In the genomic region with DNA sequence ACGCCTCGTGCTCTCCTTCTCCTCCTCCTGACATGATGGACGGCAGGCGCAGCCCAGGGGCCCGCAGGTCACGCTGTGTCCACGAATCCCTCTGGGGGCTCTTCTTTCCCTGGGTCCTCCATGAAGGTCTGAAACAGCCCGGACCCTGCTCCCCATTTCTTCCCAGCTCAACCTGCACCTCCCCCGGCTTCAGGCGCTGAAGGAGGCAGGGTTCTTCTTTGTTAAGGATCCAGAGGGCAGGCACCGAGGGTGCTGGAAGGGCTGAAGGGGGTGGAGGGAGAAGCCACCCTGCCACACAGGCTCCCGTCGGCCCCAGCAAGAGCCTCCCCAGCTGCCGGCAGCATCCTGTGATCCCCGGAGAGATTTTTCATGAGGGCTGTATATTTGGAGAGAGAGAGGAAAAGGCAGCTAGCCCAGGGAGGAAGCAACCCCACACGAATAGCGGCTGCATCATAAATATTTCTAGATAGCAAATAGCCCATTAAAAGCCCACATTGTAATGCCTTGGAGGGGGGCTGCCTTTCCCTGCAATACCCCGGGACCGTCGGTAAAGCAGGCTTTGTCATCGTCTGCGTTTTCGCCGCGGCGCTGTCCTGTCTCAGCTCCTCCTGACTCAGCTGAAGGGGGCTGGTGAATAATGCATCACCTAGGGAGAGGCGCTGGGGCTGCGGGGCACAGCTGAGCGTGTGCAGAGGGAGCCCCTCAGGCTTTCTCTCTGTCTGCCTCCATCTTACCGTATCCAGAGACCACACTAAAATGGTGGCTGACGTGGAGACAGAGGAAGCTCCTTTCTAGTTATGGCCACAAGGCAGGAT, we compare ENCODE assay signal across 10 cellular contexts.
A peak's percentile ranks its signal among the peaks of the same experiment; 100 is the strongest.
DNase-seq lines count a peak whose midpoint lies in the region; ATAC-seq and TF ChIP-seq lines count a peak whose summit lies in the region.
"Had no signal": no experiment of that assay in that cellular context is flagged by ENCODE, and none has a peak within 500 bp of the region (broad histone marks: within the 10 kb centered on the region; RNA-seq: fewer than 3 reads in every experiment).

No MANE protein-coding gene starts in this region.

- DNase-seq in DMS53 (lab: John Stamatoyannopoulos, UW) (peak; percentile 69), DMS53 treated with DMSO at 0.1 percent for 48 hours (lab: John Stamatoyannopoulos, UW; ENCODE audit: unreplicated experiment) (no peak), GM19238 (ENCODE audit: insufficient read length, low spot score) (no peak), RKO (ENCODE audit: low spot score) (no peak)
- DNase-seq: cortex of kidney had no signal

- H3K9me3 Mint-ChIP-seq in stimulated activated memory B cell treated with anti-CD40 and anti-IgM and Interleukin-4, amounts not matched to agents 10 μg/mL and 1 μg/mL and 100 μg/mL, for 72 hours, result peaks cover 2% of the 10 kb centered on the region
- H3K9me3 Mint-ChIP-seq: natural killer cell treated with Interleukin-12 subunit alpha and Interleukin-12 subunit beta and Interleukin-15 and Interleukin-18, amount 100 ng/mL, for 72 hours had no signal

- peaks cover 9% of the 10 kb centered on the region for H3K27me3 Mint-ChIP-seq in stimulated activated memory B cell treated with anti-CD40 and anti-IgM and Interleukin-4, amounts not matched to agents 10 μg/mL and 1 μg/mL and 100 μg/mL, for 72 hours
- H3K27me3 Mint-ChIP-seq: natural killer cell treated with Interleukin-12 subunit alpha and Interleukin-12 subunit beta and Interleukin-15 and Interleukin-18, amount 100 ng/mL, for 72 hours had no signal

- TF ChIP-seq CTCF in SU-DHL-6 (IDR thresholded peaks at IDR 0.05; ENCODE audit: insufficient read depth, low read length, poor library complexity, severe bottlenecking), result no peak

- H4K20me1 ChIP-seq in SU-DHL-6 (ENCODE audit: low read depth, low read length), result no peaks in the 10 kb centered on the region

- no peak overlapping the region for H3K27ac Mint-ChIP-seq in stimulated activated memory B cell treated with anti-CD40 and anti-IgM and Interleukin-4, amounts not matched to agents 10 μg/mL and 1 μg/mL and 100 μg/mL, for 72 hours
- H3K27ac Mint-ChIP-seq: natural killer cell treated with Interleukin-12 subunit alpha and Interleukin-12 subunit beta and Interleukin-15 and Interleukin-18, amount 100 ng/mL, for 72 hours had no signal

- H3K79me2 ChIP-seq in SU-DHL-6 (ENCODE audit: insufficient read depth, low read length), result no peaks in the 10 kb centered on the region

- H3K4me3 ChIP-seq in SU-DHL-6 (ENCODE audit: insufficient read depth, low read length, poor library complexity, severe bottlenecking), result no peak overlapping the region
- peak overlapping the region; percentile 64 for H3K4me3 ChIP-seq in iPS-20b (ENCODE audit: low read length)

- ATAC-seq in stimulated activated memory B cell treated with anti-CD40 and anti-IgM and Interleukin-4, amounts not matched to agents 10 μg/mL and 1 μg/mL and 100 μg/mL, for 72 hours, result peak; percentile 56
- no peak for ATAC-seq in GM21723 (IDR thresholded peaks at IDR 0.05; ENCODE audit: unreplicated experiment)

- H3K9ac ChIP-seq in SU-DHL-6 (ENCODE audit: low read length) (no peak overlapping the region), iPS-20b (ENCODE audit: low read depth, low read length) (peak overlapping the region; percentile 69)

- no peaks in the 10 kb centered on the region for H3K27me3 ChIP-seq in SU-DHL-6 (ENCODE audit: low read length)
- peaks cover 6% of the 10 kb centered on the region; the same call in 1 of the 2 replicates for H3K27me3 ChIP-seq in iPS-20b (ENCODE audit: insufficient read depth, low read length)

- H2AFZ ChIP-seq in SU-DHL-6 (ENCODE audit: low read depth, low read length, severe bottlenecking), result peak overlapping the region; percentile 54

- no peaks in the 10 kb centered on the region for H3K36me3 Mint-ChIP-seq in stimulated activated memory B cell treated with anti-CD40 and anti-IgM and Interleukin-4, amounts not matched to agents 10 μg/mL and 1 μg/mL and 100 μg/mL, for 72 hours
- H3K36me3 Mint-ChIP-seq: natural killer cell treated with Interleukin-12 subunit alpha and Interleukin-12 subunit beta and Interleukin-15 and Interleukin-18, amount 100 ng/mL, for 72 hours had no signal

- H3K4me1 Mint-ChIP-seq in stimulated activated memory B cell treated with anti-CD40 and anti-IgM and Interleukin-4, amounts not matched to agents 10 μg/mL and 1 μg/mL and 100 μg/mL, for 72 hours, result no peaks in the 10 kb centered on the region

- no peaks in the 10 kb centered on the region for H3K9me2 ChIP-seq in SU-DHL-6 (replicated peaks; ENCODE audit: insufficient read depth, low read length)

- H3K4me1 ChIP-seq in iPS-20b (ENCODE audit: insufficient read depth, low read length), result peaks cover 22% of the 10 kb centered on the region

- H3K4me2 ChIP-seq in SU-DHL-6 (ENCODE audit: low read depth, low read length, poor library complexity, severe bottlenecking), result peak overlapping the region; percentile 23

- no peaks in the 10 kb centered on the region for H3F3A ChIP-seq in SU-DHL-6 (ENCODE audit: insufficient read depth)

- peak overlapping the region; percentile 66 for H3K4me3 Mint-ChIP-seq in stimulated activated memory B cell treated with anti-CD40 and anti-IgM and Interleukin-4, amounts not matched to agents 10 μg/mL and 1 μg/mL and 100 μg/mL, for 72 hours
- H3K4me3 Mint-ChIP-seq: natural killer cell treated with Interleukin-12 subunit alpha and Interleukin-12 subunit beta and Interleukin-15 and Interleukin-18, amount 100 ng/mL, for 72 hours had no signal

- H3K27ac ChIP-seq in SU-DHL-6 (ENCODE audit: low read depth, low read length) (no peak overlapping the region), iPS-20b (ENCODE audit: low read length) (no peak overlapping the region)

- H3K36me3 ChIP-seq in SU-DHL-6 (ENCODE audit: low read length) (no peaks in the 10 kb centered on the region), iPS-20b (ENCODE audit: insufficient read depth, low read depth, low read length) (no peaks in the 10 kb centered on the region)

- H3K9me3 ChIP-seq in SU-DHL-6 (ENCODE audit: insufficient read depth, low read length) (no peaks in the 10 kb centered on the region), iPS-20b (ENCODE audit: insufficient read depth, low read depth, low read length) (no peaks in the 10 kb centered on the region)
